In genomic region chr2:65353046-65353445, GRCh38 we compare ENCODE assay signal across 17 cellular contexts.
DNase-seq lines count a peak whose midpoint lies in the region; ATAC-seq, FAIRE-seq and TF ChIP-seq lines count a peak whose summit lies in the region.
"Had no signal": no experiment of that assay in that cellular context is flagged by ENCODE, and none has a peak within 500 bp of the region (broad histone marks: within the 10 kb centered on the region; RNA-seq: fewer than 3 reads in every experiment).

No MANE protein-coding gene starts in this region.

- peaks cover 1% of the 10 kb centered on the region; the same call in 1 of the 3 replicates for H3K36me3 ChIP-seq in K562 (ENCODE audit: control insufficient read depth, insufficient read depth, low read length)
- H3K36me3 ChIP-seq in mesendoderm (ENCODE audit: control insufficient read depth, insufficient read depth, low read length), result no peaks in the 10 kb centered on the region
- H3K36me3 ChIP-seq in left ventricle myocardium inferior, result no peaks in the 10 kb centered on the region
- no peaks in the 10 kb centered on the region for H3K36me3 ChIP-seq in hepatocyte (replicated peaks; ENCODE audit: insufficient read depth, low read depth)
- H3K36me3 ChIP-seq: thoracic aorta had no signal

- no peaks in the 10 kb centered on the region for H3K9me3 Mint-ChIP-seq in HFFc6
- H3K9me3 Mint-ChIP-seq in T-helper 2 cell treated with Interferon-gamma antibody and Interleukin-4, amounts not matched to agents 5 μg/mL and 100 μg/mL, for 36 hours, result no peaks in the 10 kb centered on the region
- H3K9me3 Mint-ChIP-seq: central memory CD8-positive, alpha-beta T cell had no signal

- POLR2A ChIA-PET in K562 (lab: Yijun Ruan, JAX), result interaction anchor here (1.2 to 2.5 kb wide), 2 partner anchors 9 to 14 kb away, joined by 5 to 12 read pairs; no protein-coding TSS in a partner anchor

- H3K27ac ChIP-seq in K562 (ENCODE audit: extremely low read depth, low read depth, low read length) (no peak overlapping the region), mesendoderm (ENCODE audit: low read depth, low read length) (no peak overlapping the region), left ventricle myocardium inferior (replicated peaks) (no peak overlapping the region), hepatocyte (no peak overlapping the region)
- H3K27ac ChIP-seq: thoracic aorta had no signal

- no peak overlapping the region for H4K5ac ChIP-seq in mesendoderm (ENCODE audit: low read length)

- no peak overlapping the region for H3K23ac ChIP-seq in mesendoderm (ENCODE audit: low read length)

- no TSS peak for BruUV-seq in K562 (replicated peaks; lab: Mats Ljungman, UMichigan)

- H3K79me1 ChIP-seq in mesendoderm (ENCODE audit: low read length), result peaks cover 8% of the 10 kb centered on the region

- FAIRE-seq in K562 (lab: Jason Lieb, UNC), result no peak

- H3K9me1 ChIP-seq in K562 (ENCODE audit: control insufficient read depth, insufficient read depth, low read length), result peaks cover 5% of the 10 kb centered on the region

- no peak overlapping the region for H2BK120ac ChIP-seq in mesendoderm (ENCODE audit: low read depth, low read length)

- H3K4me3 Mint-ChIP-seq in HFFc6, result no peak overlapping the region
- H3K4me3 Mint-ChIP-seq in T-helper 2 cell treated with Interferon-gamma antibody and Interleukin-4, amounts not matched to agents 5 μg/mL and 100 μg/mL, for 36 hours, result no peak overlapping the region
- H3K4me3 Mint-ChIP-seq: central memory CD8-positive, alpha-beta T cell had no signal

- H3K4ac ChIP-seq in mesendoderm (ENCODE audit: low read depth, low read length), result no peak overlapping the region

- CTCF ChIA-PET in K562 (lab: Yijun Ruan, JAX; ENCODE audit: low intra/inter-chr PET ratio), result no interaction called here

- no peak overlapping the region for H2BK15ac ChIP-seq in mesendoderm (replicated peaks; ENCODE audit: low read depth)

- no peaks in the 10 kb centered on the region for H3K27me3 Mint-ChIP-seq in HFFc6 (ENCODE audit: insufficient read depth)
- H3K27me3 Mint-ChIP-seq in T-helper 2 cell treated with Interferon-gamma antibody and Interleukin-4, amounts not matched to agents 5 μg/mL and 100 μg/mL, for 36 hours (ENCODE audit: low read depth), result peaks cover 29% of the 10 kb centered on the region
- H3K27me3 Mint-ChIP-seq: central memory CD8-positive, alpha-beta T cell had no signal

- TF ChIP-seq POLR2A in K562 (conservative IDR thresholded peaks at IDR 0.05), result no peak

- no peak overlapping the region for H3K56ac ChIP-seq in mesendoderm (ENCODE audit: low read length)

- H3K4me1 ChIP-seq in K562 (replicated peaks in 1 of 2; ENCODE audit: control insufficient read depth in 2 of 2, insufficient read depth in 2 of 2, low read length in 2 of 2) (peaks cover 29 to 48% of the 10 kb centered on the region in 2 experiments), mesendoderm (ENCODE audit: control insufficient read depth, low read depth, low read length) (peaks cover 24% of the 10 kb centered on the region), left ventricle myocardium inferior (peaks cover 79% of the 10 kb centered on the region), hepatocyte (ENCODE audit: insufficient read depth) (peaks cover 30% of the 10 kb centered on the region)

- H3K18ac ChIP-seq in mesendoderm (ENCODE audit: low read length), result no peak overlapping the region

- in situ Hi-C loops in K562 (cut with MboI), result no loop called here

- peak in 1 of 2 experiments; percentile 33; a peak in 1 of 4 replicates for TF ChIP-seq RAD21 in K562 (CRISPR knock-in tag; conservative IDR thresholded peaks at IDR 0.05 in 1 of 2, IDR thresholded peaks at IDR 0.05 in 1 of 2)

- H3K27ac Mint-ChIP-seq in HFFc6, result no peak overlapping the region
- no peak overlapping the region for H3K27ac Mint-ChIP-seq in T-helper 2 cell treated with Interferon-gamma antibody and Interleukin-4, amounts not matched to agents 5 μg/mL and 100 μg/mL, for 36 hours

- H3K79me2 ChIP-seq in K562 (ENCODE audit: control insufficient read depth, insufficient read depth, low read length) (peaks cover 98% of the 10 kb centered on the region), mesendoderm (ENCODE audit: control insufficient read depth, insufficient read depth, low read length) (peaks cover 3% of the 10 kb centered on the region), hepatocyte (peaks cover 64% of the 10 kb centered on the region)

- TF ChIP-seq EP300 in K562 (IDR thresholded peaks at IDR 0.05; ENCODE audit: low read length), result no peak

- 74% methylated on average over 4 of the region's 4 CpGs for WGBS in K562 (ENCODE audit: insufficient coverage, low coverage, missing lambda C conversion rate)
- WGBS in mesendoderm (ENCODE audit: extremely low coverage, insufficient coverage, low lambda C conversion rate), result no CpG with 5 or more reads among the region's 4 CpGs
- 80% methylated on average over 4 of the region's 4 CpGs for WGBS in hepatocyte (ENCODE audit: low lambda C conversion rate, missing lambda C conversion rate)

- H2AFZ ChIP-seq in K562 (ENCODE audit: low read depth, low read length) (no peak overlapping the region), hepatocyte (no peak overlapping the region)

- peaks cover 2% of the 10 kb centered on the region; the same call in 1 of the 2 replicates for H3K36me3 Mint-ChIP-seq in HFFc6 (ENCODE audit: low read depth)
- no peaks in the 10 kb centered on the region for H3K36me3 Mint-ChIP-seq in T-helper 2 cell treated with Interferon-gamma antibody and Interleukin-4, amounts not matched to agents 5 μg/mL and 100 μg/mL, for 36 hours (ENCODE audit: low read depth)

- H3K4me2 ChIP-seq in K562 (ENCODE audit: insufficient read depth, low read length) (no peak overlapping the region), mesendoderm (ENCODE audit: low read length) (no peak overlapping the region), hepatocyte (no peak overlapping the region)

- no peaks in the 10 kb centered on the region for H3K9me2 ChIP-seq in hepatocyte (replicated peaks; ENCODE audit: insufficient read depth)

- no peak overlapping the region for H2AK5ac ChIP-seq in mesendoderm (ENCODE audit: low read length)

- H3K9ac ChIP-seq in K562 (ENCODE audit: insufficient read depth in 1 of 2, low read depth in 2 of 2, low read length in 2 of 2), result no peak overlapping the region
- H3K9ac ChIP-seq in mesendoderm (ENCODE audit: low read length), result no peak overlapping the region

- H3K4me3 ChIP-seq in GM12864 (ENCODE audit: low read depth, low read length) (no peak overlapping the region), K562 (no peak overlapping the region), mesendoderm (ENCODE audit: low read length) (no peak overlapping the region), left ventricle myocardium inferior (no peak overlapping the region), hepatocyte (no peak overlapping the region)
- H3K4me3 ChIP-seq: thoracic aorta had no signal

- DNase-seq in GM12864 (ENCODE audit: low read depth) (no peak), HFFc6 (no peak), K562 (ENCODE audit: extremely low read depth in 1 of 4, low spot score in 3 of 4) (peak in 3 of 4 experiments; percentile 23 to 37 (median 36)), mesendoderm (peak; percentile 81), left ventricle myocardium inferior (no peak), hepatocyte (ENCODE audit: low spot score) (no peak)
- DNase-seq in T-helper 2 cell treated with Interferon-gamma antibody and Interleukin-4, amounts not matched to agents 5 μg/mL and 100 μg/mL, for 36 hours (ENCODE audit: low spot score), result no peak
- DNase-seq: activated CD4-positive, alpha-beta T cell treated with anti-CD3 and anti-CD28 coated beads for 48 hours; activated gamma-delta T cell treated with Interleukin-2 at 50 U/mL for 16 hours; effector memory CD4-positive, alpha-beta T cell; GF-D8; KBM-7; SIG-M5; T1000 had no signal

- no peaks in the 10 kb centered on the region for H3K9me3 ChIP-seq in K562 (replicated peaks; ENCODE audit: control insufficient read depth, insufficient read depth, low read depth, low read length)
- H3K9me3 ChIP-seq in left ventricle myocardium inferior (replicated peaks), result no peaks in the 10 kb centered on the region
- no peaks in the 10 kb centered on the region for H3K9me3 ChIP-seq in hepatocyte (ENCODE audit: low read depth)
- H3K9me3 ChIP-seq: thoracic aorta had no signal

- H4K8ac ChIP-seq in mesendoderm (ENCODE audit: low read depth, low read length), result no peak overlapping the region

- no peak overlapping the region for H2BK5ac ChIP-seq in mesendoderm (ENCODE audit: low read length)

- ATAC-seq in K562 (peak; percentile 63), GM21717 (IDR thresholded peaks at IDR 0.05; ENCODE audit: unreplicated experiment) (no peak)

- H4K20me1 ChIP-seq in K562 (replicated peaks; ENCODE audit: control insufficient read depth, insufficient read depth, low read length) (peaks cover 26% of the 10 kb centered on the region), hepatocyte (ENCODE audit: insufficient read depth, poor library complexity, severe bottlenecking) (peaks cover 5% of the 10 kb centered on the region)

- H3K4me1 Mint-ChIP-seq in HFFc6 (ENCODE audit: low read depth), result peaks cover 67% of the 10 kb centered on the region
- H3K4me1 Mint-ChIP-seq in T-helper 2 cell treated with Interferon-gamma antibody and Interleukin-4, amounts not matched to agents 5 μg/mL and 100 μg/mL, for 36 hours (ENCODE audit: low read depth), result peaks cover 31% of the 10 kb centered on the region
- H3K4me1 Mint-ChIP-seq: central memory CD8-positive, alpha-beta T cell had no signal

- intact Hi-C loops in K562 (cut with micrococcal nuclease), result no loop called here
- intact Hi-C loops in left ventricle myocardium inferior (cut with micrococcal nuclease), result no loop called here

- TF ChIP-seq CTCF in GM12864 (IDR thresholded peaks at IDR 0.05; ENCODE audit: low read depth, low read length, missing control alignments) (peak; percentile 41), HFFc6 (IDR thresholded peaks at IDR 0.05) (0 out of 2 replicates have a peak, but pooled peaks have one; percentile 13), K562 (IDR thresholded peaks at IDR 0.05 in 2 of 3, conservative IDR thresholded peaks at IDR 0.05 in 1 of 3; ENCODE audit: insufficient read depth in 2 of 3, low read depth in 1 of 3, low read length in 3 of 3) (peak; percentile 38 to 44 (median 39); a peak in 3 of 6 replicates), left ventricle myocardium inferior (IDR thresholded peaks at IDR 0.05; ENCODE audit: borderline replicate concordance) (no peak), hepatocyte (IDR thresholded peaks at IDR 0.05; ENCODE audit: poor library complexity) (no peak)

- H3K27me3 ChIP-seq in K562 (ENCODE audit: control insufficient read depth in 2 of 2, insufficient read depth in 2 of 2, low read length in 2 of 2), result no peaks in the 10 kb centered on the region
- H3K27me3 ChIP-seq in mesendoderm (ENCODE audit: insufficient read depth, low read length, poor library complexity), result no peaks in the 10 kb centered on the region
- H3K27me3 ChIP-seq in left ventricle myocardium inferior (ENCODE audit: low read depth), result no peaks in the 10 kb centered on the region
- no peaks in the 10 kb centered on the region for H3K27me3 ChIP-seq in hepatocyte

TF ChIP-seq in K562, 482 proteins besides CTCF, POLR2A, EP300 and RAD21 (continues in another document):
- no peak for TF ChIP-seq ZNF444 (CRISPR knock-in tag; IDR thresholded peaks at IDR 0.05)
- TF ChIP-seq GTF2E2 (tag; IDR thresholded peaks at IDR 0.05), result no peak
- no peak for TF ChIP-seq FOXA3 (CRISPR knock-in tag; conservative IDR thresholded peaks at IDR 0.05 in 1 of 2, IDR thresholded peaks at IDR 0.05 in 1 of 2)
- TF ChIP-seq BCL6 (CRISPR knock-in tag; IDR thresholded peaks at IDR 0.05), result no peak
- no peak for TF ChIP-seq HCFC1 (IDR thresholded peaks at IDR 0.05; ENCODE audit: low read depth, low read length)

Comparison
In these comparisons a context has a peak if more than half of its experiments do, and no peak if none do; other contexts are left out.
1. DNase-seq: peak in K562 (3 of 4) and mesendoderm (single experiment); none in GM12864 (single experiment), HFFc6 (single experiment), T-helper 2 cell treated with Interferon-gamma antibody and Interleukin-4, amounts not matched to agents 5 μg/mL and 100 μg/mL, for 36 hours (single experiment), left ventricle myocardium inferior (single experiment) and hepatocyte (single experiment).
2. CTCF ChIP-seq: peak in GM12864 (single experiment), HFFc6 (single experiment) and K562 (3 of 3); none in left ventricle myocardium inferior (single experiment) and hepatocyte (single experiment).